ENCODE assay signal across 26 cellular contexts in genomic region chr17:48566717-48567116, GRCh38. TPM values are rescaled to one million over a fixed set of nuclear protein-coding genes. Genes with fewer than 3 reads are reported as not detected.
"Had no signal": no experiment of that assay in that cellular context is flagged by ENCODE, and none has a peak within 500 bp of the region (broad histone marks: within the 10 kb centered on the region; RNA-seq: fewer than 3 reads in every experiment).

No MANE protein-coding gene starts in this region.

- ATAC-seq: activated CD8-positive, alpha-beta memory T cell treated with anti-CD3 and anti-CD28 coated beads, Interleukin-2, amount 10 ng/mL, durations not matched to agents 7 days and 5 days; activated naive CD4-positive, alpha-beta T cell treated with anti-CD3 and anti-CD28 coated beads, Interleukin-2, amount 50 U/mL, for 72 hours; esophagus mucosa; stimulated activated naive CD8-positive, alpha-beta T cell treated with anti-CD3 and anti-CD28 coated beads, Interleukin-15, Interleukin-2, amounts not matched to agents 100 U/mL and 50 U/mL, for 24 hours had no signal

- DNase-seq: activated CD4-positive, alpha-beta T cell treated with anti-CD3 and anti-CD28 coated beads for 1 hour; activated CD4-positive, alpha-beta T cell treated with anti-CD3 and anti-CD28 coated beads, Interleukin-2, amount 50 U/mL, for 48 hours; activated CD8-positive, alpha-beta memory T cell treated with anti-CD3 and anti-CD28 coated beads, Interleukin-2, amount 10 ng/mL, durations not matched to agents 7 days and 5 days; activated effector memory CD4-positive, alpha-beta T cell treated with Interleukin-2 at 50 U/mL for 16 hours; activated T-cell treated with anti-CD3 and anti-CD28 coated beads, Interleukin-2, amount 50 U/mL, for 24 hours; amygdala; dorsolateral prefrontal cortex; hippocampal formation; immature natural killer cell; nephron progenitor cell; stimulated activated CD4-positive, alpha-beta T cell treated with anti-CD3 and anti-CD28 coated beads, Interleukin-4, amount 100 ng/mL, for 1 hour; stimulated activated CD8-positive, alpha-beta memory T cell treated with anti-CD3 and anti-CD28 coated beads, Interleukin-4, amount 100 ng/mL, for 48 hours; stimulated activated naive CD8-positive, alpha-beta T cell treated with anti-CD3 and anti-CD28 coated beads, Interleukin-15, Interleukin-2, amounts not matched to agents 100 U/mL and 50 U/mL, for 24 hours; T-helper 9 cell; uterus had no signal

- H3K36me3 ChIP-seq: thoracic aorta, uterus had no signal

- H3K27ac ChIP-seq: dorsolateral prefrontal cortex had no signal

- H3K9me3 ChIP-seq: thoracic aorta, uterus had no signal

- H3K4me3 ChIP-seq: dorsolateral prefrontal cortex, thoracic aorta, uterus had no signal

RNA-seq across cellular contexts. Expression of gene HOXB4, which starts 11.4 kb away (rescaled TPM):
- total RNA-seq: bronchial epithelial cell, chondrocyte, frontal cortex had no signal

RNA-seq across cellular contexts. Expression of gene HOXB2, which starts 21.8 kb away (rescaled TPM):
- total RNA-seq: bronchial epithelial cell, frontal cortex had no signal

RNA-seq across cellular contexts. Expression of gene HOXB3, which starts 23.3 kb away (rescaled TPM):
- total RNA-seq: bronchial epithelial cell, frontal cortex had no signal

RNA-seq across cellular contexts. Expression of gene HOXB5, which starts 26.9 kb away (rescaled TPM):
- total RNA-seq: activated naive CD4-positive, alpha-beta T cell treated with anti-CD3 and anti-CD28 coated beads, Interleukin-2, amount 50 U/mL, for 72 hours; bronchial epithelial cell; chondrocyte; frontal cortex; lung microvascular endothelial cell; osteoblast had no signal
- polyA plus RNA-seq: immature natural killer cell had no signal

RNA-seq across cellular contexts. Expression of gene HOXB1, which starts 35.9 kb away (rescaled TPM):
- total RNA-seq: activated CD8-positive, alpha-beta memory T cell treated with anti-CD3 and anti-CD28 coated beads, Interleukin-2, amount 10 ng/mL, durations not matched to agents 7 days and 5 days; activated naive CD4-positive, alpha-beta T cell treated with anti-CD3 and anti-CD28 coated beads, Interleukin-2, amount 50 U/mL, for 72 hours; bronchial epithelial cell; chondrocyte; dorsolateral prefrontal cortex; frontal cortex; left colon; lung microvascular endothelial cell; mucosa of gallbladder; osteoblast; pulmonary artery endothelial cell; thoracic aorta; uterus had no signal
- polyA plus RNA-seq: immature natural killer cell had no signal
